1 cellular context compared by ENCODE assay signal in the genomic region with DNA sequence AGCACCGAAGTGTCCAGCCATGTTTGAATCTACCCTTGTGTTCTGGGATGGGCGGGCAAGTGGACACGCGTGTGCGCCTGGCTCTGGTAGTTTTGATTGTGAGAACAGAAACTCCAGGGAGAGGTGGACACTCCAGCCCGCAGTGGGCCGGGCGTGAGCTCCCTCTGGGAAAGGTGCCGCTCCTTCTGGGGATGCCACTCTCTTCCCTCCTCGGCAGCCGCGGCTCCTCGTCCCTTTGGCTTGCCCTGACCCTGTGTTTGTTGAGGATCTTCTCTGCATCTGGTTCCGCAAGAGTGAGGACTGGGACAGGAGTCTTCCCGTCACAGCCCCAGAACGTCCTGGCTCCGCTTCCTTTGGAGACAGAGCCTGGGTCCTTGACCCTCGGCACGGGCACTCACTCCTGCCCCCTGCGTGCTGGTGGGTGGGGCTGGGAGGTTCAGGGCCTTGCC.
TF ChIP-seq lines count a peak whose summit lies in the region.

No MANE protein-coding gene starts in this region.

TF ChIP-seq in A549, 52 proteins besides CTCF, POLR2A, EP300 and RAD21 (continued from another document):
- TF ChIP-seq, protein P1, sequence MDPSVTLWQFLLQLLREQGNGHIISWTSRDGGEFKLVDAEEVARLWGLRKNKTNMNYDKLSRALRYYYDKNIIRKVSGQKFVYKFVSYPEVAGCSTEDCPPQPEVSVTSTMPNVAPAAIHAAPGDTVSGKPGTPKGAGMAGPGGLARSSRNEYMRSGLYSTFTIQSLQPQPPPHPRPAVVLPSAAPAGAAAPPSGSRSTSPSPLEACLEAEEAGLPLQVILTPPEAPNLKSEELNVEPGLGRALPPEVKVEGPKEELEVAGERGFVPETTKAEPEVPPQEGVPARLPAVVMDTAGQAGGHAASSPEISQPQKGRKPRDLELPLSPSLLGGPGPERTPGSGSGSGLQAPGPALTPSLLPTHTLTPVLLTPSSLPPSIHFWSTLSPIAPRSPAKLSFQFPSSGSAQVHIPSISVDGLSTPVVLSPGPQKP (IDR thresholded peaks at IDR 0.05; ENCODE audit: low read depth, low read length): no peak
- TF ChIP-seq BHLHE40 (IDR thresholded peaks at IDR 0.05; ENCODE audit: low read depth, low read length) (no peak), KDM5A (IDR thresholded peaks at IDR 0.05) (no peak), TP53 (CRISPR knock-in tag; IDR thresholded peaks at IDR 0.05) (no peak)
TF ChIP-seq in A549: peak in this region for 0.
